1 cellular context compared by ENCODE assay signal in genomic region chr10:26697922-26698608, GRCh38.
TF ChIP-seq lines count a peak whose summit lies in the region.

No MANE protein-coding gene starts in this region.

TF ChIP-seq in HepG2, 621 proteins besides CTCF, POLR2A, EP300 and RAD21 (continued from another document and continues in another):
- TF ChIP-seq CSRNP2 (CRISPR knock-in tag; conservative IDR thresholded peaks at IDR 0.05; ENCODE audit: low read depth): no peak
- TF ChIP-seq HOXD1 (CRISPR knock-in tag; IDR thresholded peaks at IDR 0.05): no peak
- TF ChIP-seq ZNF256 (CRISPR knock-in tag; conservative IDR thresholded peaks at IDR 0.05): 0 out of 2 replicates have a peak, but pooled peaks have one; percentile 23
- TF ChIP-seq ZNF83 (CRISPR knock-in tag; IDR thresholded peaks at IDR 0.05; ENCODE audit: borderline replicate concordance): no peak
- peak; percentile 26 for TF ChIP-seq TEAD3 (CRISPR knock-in tag; optimal IDR thresholded peaks at IDR 0.05; ENCODE audit: borderline replicate concordance)
- TF ChIP-seq, protein P1, sequence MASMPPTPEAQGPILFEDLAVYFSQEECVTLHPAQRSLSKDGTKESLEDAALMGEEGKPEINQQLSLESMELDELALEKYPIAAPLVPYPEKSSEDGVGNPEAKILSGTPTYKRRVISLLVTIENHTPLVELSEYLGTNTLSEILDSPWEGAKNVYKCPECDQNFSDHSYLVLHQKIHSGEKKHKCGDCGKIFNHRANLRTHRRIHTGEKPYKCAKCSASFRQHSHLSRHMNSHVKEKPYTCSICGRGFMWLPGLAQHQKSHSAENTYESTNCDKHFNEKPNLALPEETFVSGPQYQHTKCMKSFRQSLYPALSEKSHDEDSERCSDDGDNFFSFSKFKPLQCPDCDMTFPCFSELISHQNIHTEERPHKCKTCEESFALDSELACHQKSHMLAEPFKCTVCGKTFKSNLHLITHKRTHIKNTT (CRISPR knock-in tag; IDR thresholded peaks at IDR 0.05): no peak
- no peak for TF ChIP-seq LCORL (IDR thresholded peaks at IDR 0.05)
- 0 out of 2 replicates have a peak, but pooled peaks have one; percentile 9 for TF ChIP-seq LCORL (CRISPR knock-in tag; IDR thresholded peaks at IDR 0.05)
- TF ChIP-seq IRF2 (CRISPR knock-in tag; IDR thresholded peaks at IDR 0.05): no peak
- no peak; the same call in 1 of the 2 replicates for TF ChIP-seq BATF2 (CRISPR knock-in tag; IDR thresholded peaks at IDR 0.05)
- no peak for TF ChIP-seq ZNF792 (CRISPR knock-in tag; IDR thresholded peaks at IDR 0.05)
- TF ChIP-seq MNT (IDR thresholded peaks at IDR 0.05): peak; percentile 79
- no peak for TF ChIP-seq RFX1 (IDR thresholded peaks at IDR 0.05)
- TF ChIP-seq, protein P2, sequence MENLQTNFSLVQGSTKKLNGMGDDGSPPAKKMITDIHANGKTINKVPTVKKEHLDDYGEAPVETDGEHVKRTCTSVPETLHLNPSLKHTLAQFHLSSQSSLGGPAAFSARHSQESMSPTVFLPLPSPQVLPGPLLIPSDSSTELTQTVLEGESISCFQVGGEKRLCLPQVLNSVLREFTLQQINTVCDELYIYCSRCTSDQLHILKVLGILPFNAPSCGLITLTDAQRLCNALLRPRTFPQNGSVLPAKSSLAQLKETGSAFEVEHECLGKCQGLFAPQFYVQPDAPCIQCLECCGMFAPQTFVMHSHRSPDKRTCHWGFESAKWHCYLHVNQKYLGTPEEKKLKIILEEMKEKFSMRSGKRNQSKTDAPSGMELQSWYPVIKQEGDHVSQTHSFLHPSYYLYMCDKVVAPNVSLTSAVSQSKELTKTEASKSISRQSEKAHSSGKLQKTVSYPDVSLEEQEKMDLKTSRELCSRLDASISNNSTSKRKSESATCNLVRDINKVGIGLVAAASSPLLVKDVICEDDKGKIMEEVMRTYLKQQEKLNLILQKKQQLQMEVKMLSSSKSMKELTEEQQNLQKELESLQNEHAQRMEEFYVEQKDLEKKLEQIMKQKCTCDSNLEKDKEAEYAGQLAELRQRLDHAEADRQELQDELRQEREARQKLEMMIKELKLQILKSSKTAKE (CRISPR knock-in tag; IDR thresholded peaks at IDR 0.05; ENCODE audit: borderline replicate concordance): 0 out of 2 replicates have a peak, but pooled peaks have one; percentile 11
- no peak for TF ChIP-seq ZSCAN22 (CRISPR knock-in tag; IDR thresholded peaks at IDR 0.05)
- no peak for TF ChIP-seq ELF1 (CRISPR knock-in tag; IDR thresholded peaks at IDR 0.05)
- no peak for TF ChIP-seq FOXO1 (CRISPR knock-in tag; IDR thresholded peaks at IDR 0.05)
- no peak for TF ChIP-seq RAD51 (IDR thresholded peaks at IDR 0.05; ENCODE audit: borderline replicate concordance)
- no peak for TF ChIP-seq STAT6 (CRISPR knock-in tag; IDR thresholded peaks at IDR 0.05; ENCODE audit: borderline replicate concordance)
- no peak for TF ChIP-seq ZNF562 (CRISPR knock-in tag; IDR thresholded peaks at IDR 0.05; ENCODE audit: borderline replicate concordance)
- TF ChIP-seq MED13 (CRISPR knock-in tag; IDR thresholded peaks at IDR 0.05): no peak; the same call in 1 of the 2 replicates
- no peak for TF ChIP-seq ZNF451 (CRISPR knock-in tag; IDR thresholded peaks at IDR 0.05)
- TF ChIP-seq PTBP1 (IDR thresholded peaks at IDR 0.05; ENCODE audit: low read depth, low read length, poor library complexity, severe bottlenecking): no peak
- TF ChIP-seq ZNF234 (CRISPR knock-in tag; conservative IDR thresholded peaks at IDR 0.05): no peak
- TF ChIP-seq MEF2D (CRISPR knock-in tag; IDR thresholded peaks at IDR 0.05): no peak
- no peak for TF ChIP-seq TCF7 (IDR thresholded peaks at IDR 0.05; ENCODE audit: low read depth)
- TF ChIP-seq PHB2 (IDR thresholded peaks at IDR 0.05; ENCODE audit: partially characterized antibody): no peak
- TF ChIP-seq GRHL1 (CRISPR knock-in tag; conservative IDR thresholded peaks at IDR 0.05): no peak
- TF ChIP-seq, protein P3, sequence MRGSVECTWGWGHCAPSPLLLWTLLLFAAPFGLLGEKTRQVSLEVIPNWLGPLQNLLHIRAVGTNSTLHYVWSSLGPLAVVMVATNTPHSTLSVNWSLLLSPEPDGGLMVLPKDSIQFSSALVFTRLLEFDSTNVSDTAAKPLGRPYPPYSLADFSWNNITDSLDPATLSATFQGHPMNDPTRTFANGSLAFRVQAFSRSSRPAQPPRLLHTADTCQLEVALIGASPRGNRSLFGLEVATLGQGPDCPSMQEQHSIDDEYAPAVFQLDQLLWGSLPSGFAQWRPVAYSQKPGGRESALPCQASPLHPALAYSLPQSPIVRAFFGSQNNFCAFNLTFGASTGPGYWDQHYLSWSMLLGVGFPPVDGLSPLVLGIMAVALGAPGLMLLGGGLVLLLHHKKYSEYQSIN (CRISPR knock-in tag; IDR thresholded peaks at IDR 0.05; ENCODE audit: borderline replicate concordance): no peak
- TF ChIP-seq, protein P4, sequence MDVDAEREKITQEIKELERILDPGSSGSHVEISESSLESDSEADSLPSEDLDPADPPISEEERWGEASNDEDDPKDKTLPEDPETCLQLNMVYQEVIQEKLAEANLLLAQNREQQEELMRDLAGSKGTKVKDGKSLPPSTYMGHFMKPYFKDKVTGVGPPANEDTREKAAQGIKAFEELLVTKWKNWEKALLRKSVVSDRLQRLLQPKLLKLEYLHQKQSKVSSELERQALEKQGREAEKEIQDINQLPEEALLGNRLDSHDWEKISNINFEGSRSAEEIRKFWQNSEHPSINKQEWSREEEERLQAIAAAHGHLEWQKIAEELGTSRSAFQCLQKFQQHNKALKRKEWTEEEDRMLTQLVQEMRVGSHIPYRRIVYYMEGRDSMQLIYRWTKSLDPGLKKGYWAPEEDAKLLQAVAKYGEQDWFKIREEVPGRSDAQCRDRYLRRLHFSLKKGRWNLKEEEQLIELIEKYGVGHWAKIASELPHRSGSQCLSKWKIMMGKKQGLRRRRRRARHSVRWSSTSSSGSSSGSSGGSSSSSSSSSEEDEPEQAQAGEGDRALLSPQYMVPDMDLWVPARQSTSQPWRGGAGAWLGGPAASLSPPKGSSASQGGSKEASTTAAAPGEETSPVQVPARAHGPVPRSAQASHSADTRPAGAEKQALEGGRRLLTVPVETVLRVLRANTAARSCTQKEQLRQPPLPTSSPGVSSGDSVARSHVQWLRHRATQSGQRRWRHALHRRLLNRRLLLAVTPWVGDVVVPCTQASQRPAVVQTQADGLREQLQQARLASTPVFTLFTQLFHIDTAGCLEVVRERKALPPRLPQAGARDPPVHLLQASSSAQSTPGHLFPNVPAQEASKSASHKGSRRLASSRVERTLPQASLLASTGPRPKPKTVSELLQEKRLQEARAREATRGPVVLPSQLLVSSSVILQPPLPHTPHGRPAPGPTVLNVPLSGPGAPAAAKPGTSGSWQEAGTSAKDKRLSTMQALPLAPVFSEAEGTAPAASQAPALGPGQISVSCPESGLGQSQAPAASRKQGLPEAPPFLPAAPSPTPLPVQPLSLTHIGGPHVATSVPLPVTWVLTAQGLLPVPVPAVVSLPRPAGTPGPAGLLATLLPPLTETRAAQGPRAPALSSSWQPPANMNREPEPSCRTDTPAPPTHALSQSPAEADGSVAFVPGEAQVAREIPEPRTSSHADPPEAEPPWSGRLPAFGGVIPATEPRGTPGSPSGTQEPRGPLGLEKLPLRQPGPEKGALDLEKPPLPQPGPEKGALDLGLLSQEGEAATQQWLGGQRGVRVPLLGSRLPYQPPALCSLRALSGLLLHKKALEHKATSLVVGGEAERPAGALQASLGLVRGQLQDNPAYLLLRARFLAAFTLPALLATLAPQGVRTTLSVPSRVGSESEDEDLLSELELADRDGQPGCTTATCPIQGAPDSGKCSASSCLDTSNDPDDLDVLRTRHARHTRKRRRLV (CRISPR knock-in tag; IDR thresholded peaks at IDR 0.05): no peak
- TF ChIP-seq NR2F1 (CRISPR knock-in tag; IDR thresholded peaks at IDR 0.05): peak in 1 of 2 experiments; percentile 51; a peak in 2 of 4 replicates
- no peak for TF ChIP-seq ZNF678 (CRISPR knock-in tag; IDR thresholded peaks at IDR 0.05)
- 0 out of 4 replicates have a peak, but pooled peaks of 1 of the 2 experiments have one; percentile 4 for TF ChIP-seq KLF16 (CRISPR knock-in tag; IDR thresholded peaks at IDR 0.05)
- TF ChIP-seq ZNF724P (CRISPR knock-in tag; IDR thresholded peaks at IDR 0.05; ENCODE audit: borderline replicate concordance): no peak
- TF ChIP-seq ZBTB43 (CRISPR knock-in tag; conservative IDR thresholded peaks at IDR 0.05): no peak
- no peak for TF ChIP-seq SKI (IDR thresholded peaks at IDR 0.05; ENCODE audit: partially characterized antibody)
- no peak for TF ChIP-seq USF2 (IDR thresholded peaks at IDR 0.05; ENCODE audit: low read depth, low read length)
- no peak for TF ChIP-seq USF2 (CRISPR knock-in tag; IDR thresholded peaks at IDR 0.05; ENCODE audit: borderline replicate concordance)
- TF ChIP-seq SALL1 (CRISPR knock-in tag; IDR thresholded peaks at IDR 0.05): peak; percentile 35; the same call in 1 of the 2 replicates
